In genomic region chr19:28523619-28524018, GRCh38 we compare ENCODE assay signal across 23 cellular contexts.
DNase-seq lines count a peak whose midpoint lies in the region; ATAC-seq and TF ChIP-seq lines count a peak whose summit lies in the region.
"Had no signal": no experiment of that assay in that cellular context is flagged by ENCODE, and none has a peak within 500 bp of the region (broad histone marks: within the 10 kb centered on the region; RNA-seq: fewer than 3 reads in every experiment).

No MANE protein-coding gene starts in this region.

- WGBS in psoas muscle, 3 donors, result 25 to 44% (median 29%) methylated on average over 4 of the region's 4 CpGs

- H3K27me3 ChIP-seq in psoas muscle (ENCODE audit: insufficient read depth in 3 of 3, low read length in 2 of 3) (no peaks in the 10 kb centered on the region), osteoblast (ENCODE audit: insufficient read depth, low read length) (no peaks in the 10 kb centered on the region)
- H3K27me3 ChIP-seq: BLaER1 had no signal

- H3K4me3 ChIP-seq in psoas muscle, result no peak overlapping the region
- H3K4me3 ChIP-seq in osteoblast (ENCODE audit: insufficient read depth, low read length), result no peak overlapping the region
- H3K4me3 ChIP-seq: BLaER1 had no signal

- H3K27ac ChIP-seq in psoas muscle (peak overlapping the region; percentile 76), osteoblast (ENCODE audit: low read depth, low read length) (no peak overlapping the region)
- H3K27ac ChIP-seq: 22Rv1, BLaER1, HL-60 had no signal

- intact Hi-C loops in psoas muscle (cut with DNase I), result loop anchor here in 1 of 2 donors (2.0 kb wide), 1 partner anchor 57 kb away; no protein-coding TSS in a partner anchor

- H4K20me1 ChIP-seq in osteoblast (ENCODE audit: insufficient read depth, low read length), result no peaks in the 10 kb centered on the region
- H4K20me1 ChIP-seq: BLaER1 had no signal

- H3K9me3 ChIP-seq in psoas muscle (no peaks in the 10 kb centered on the region), osteoblast (ENCODE audit: low read depth, low read length) (no peaks in the 10 kb centered on the region)
- H3K9me3 ChIP-seq: Caco-2 had no signal

- H3K36me3 ChIP-seq in psoas muscle (ENCODE audit: insufficient read depth in 1 of 2, low read depth in 1 of 2) (no peaks in the 10 kb centered on the region), osteoblast (ENCODE audit: insufficient read depth, low read length) (no peaks in the 10 kb centered on the region)
- H3K36me3 ChIP-seq: BLaER1 had no signal

- no peaks in the 10 kb centered on the region for H3K79me2 ChIP-seq in osteoblast (ENCODE audit: insufficient read depth, low read length)

- TF ChIP-seq CTCF in psoas muscle (IDR thresholded peaks at IDR 0.05), result no peak
- no peak for TF ChIP-seq CTCF in osteoblast (IDR thresholded peaks at IDR 0.05; ENCODE audit: extremely low read depth, low read depth, low read length)

- no peak overlapping the region for H2AFZ ChIP-seq in osteoblast (ENCODE audit: low read length)

- no peak overlapping the region for H3K4me2 ChIP-seq in osteoblast (ENCODE audit: insufficient read depth, low read length)
- H3K4me2 ChIP-seq: BLaER1 had no signal

- peak in 3 of 4 donors; percentile 48 to 52 (median 48) for ATAC-seq in psoas muscle
- ATAC-seq: HepG2, PC-3 had no signal

- H3K4me1 ChIP-seq in psoas muscle (peaks cover 44% of the 10 kb centered on the region), osteoblast (ENCODE audit: insufficient read depth, low read length) (no peaks in the 10 kb centered on the region)
- H3K4me1 ChIP-seq: Caco-2 had no signal

- DNase-seq in DMS153 (lab: John Stamatoyannopoulos, UW) (peak; percentile 1), DMS153 treated with DMSO at 0.1 percent for 48 hours (lab: John Stamatoyannopoulos, UW; ENCODE audit: unreplicated experiment) (no peak), NCI-H1105 (lab: John Stamatoyannopoulos, UW) (peak; percentile 28), NCI-H345 treated with DMSO at 0.1 percent for 48 hours (lab: John Stamatoyannopoulos, UW; ENCODE audit: unreplicated experiment) (peak; percentile 53), psoas muscle (no peak), NOMO-1 treated with DMSO at 0.1 percent for 48 hours (lab: John Stamatoyannopoulos, UW; ENCODE audit: unreplicated experiment) (no peak), osteoblast (ENCODE audit: insufficient read length, low spot score, missing footprints) (no peak), putamen (ENCODE audit: low spot score) (no peak)
- DNase-seq: ACHN; Caco-2; CD4-positive, alpha-beta T cell; DMS 273 treated with DMSO at 0.1 percent for 48 hours; GOT3; HCEC 1CT; KBM-7; NCI-H187 treated with DMSO at 0.1 percent for 48 hours; NCI-H82; PC-3; SHP77 had no signal

Comparison
In these comparisons a context has a peak if more than half of its experiments do, and no peak if none do; other contexts are left out.
1. DNase-seq: peak in DMS153 (single experiment), NCI-H1105 (single experiment) and NCI-H345 treated with DMSO at 0.1 percent for 48 hours (single experiment); none in DMS153 treated with DMSO at 0.1 percent for 48 hours (single experiment), psoas muscle (0 of 2), NOMO-1 treated with DMSO at 0.1 percent for 48 hours (single experiment), osteoblast (single experiment) and putamen (single experiment).